8 cellular contexts compared by ENCODE assay signal in genomic region chr21:43585924-43586411, GRCh38.
DNase-seq lines count a peak whose midpoint lies in the region; ATAC-seq and TF ChIP-seq lines count a peak whose summit lies in the region.

No MANE protein-coding gene starts in this region.

- no peak for ATAC-seq in GM18868 (IDR thresholded peaks at IDR 0.05; ENCODE audit: unreplicated experiment)
- ATAC-seq in GM21786 (IDR thresholded peaks at IDR 0.05; ENCODE audit: unreplicated experiment): no peak
- ATAC-seq in HG02852 (IDR thresholded peaks at IDR 0.05; ENCODE audit: unreplicated experiment): no peak
- no peak for ATAC-seq in HG02870 (IDR thresholded peaks at IDR 0.05; ENCODE audit: unreplicated experiment)

- TF ChIP-seq CTCF in fibroblast of villous mesenchyme (IDR thresholded peaks at IDR 0.05; ENCODE audit: insufficient read depth, low read depth, low read length) (no peak), progenitor cell of endocrine pancreas (IDR thresholded peaks at IDR 0.05; ENCODE audit: unreplicated experiment) (no peak)

- DNase-seq in Daoy (ENCODE audit: low read depth): peak; percentile 98
- peak; percentile 98 for DNase-seq in RPMI7951 (ENCODE audit: low read depth)
- DNase-seq in fibroblast of villous mesenchyme (ENCODE audit: low read depth): peak; percentile 99
- no peak for DNase-seq in progenitor cell of endocrine pancreas (ENCODE audit: low spot score, unreplicated experiment)

- H3K36me3 Mint-ChIP-seq in progenitor cell of endocrine pancreas (ENCODE audit: insufficient read depth): no peaks in the 10 kb centered on the region

- H3K27me3 Mint-ChIP-seq in progenitor cell of endocrine pancreas: no peaks in the 10 kb centered on the region

- H3K27ac Mint-ChIP-seq in progenitor cell of endocrine pancreas: peak overlapping the region; percentile 90

- peak overlapping the region; percentile 7 for H3K4me3 Mint-ChIP-seq in progenitor cell of endocrine pancreas (ENCODE audit: low read depth)

- no peaks in the 10 kb centered on the region for H3K9me3 Mint-ChIP-seq in progenitor cell of endocrine pancreas (ENCODE audit: low read depth)

- peaks cover 36% of the 10 kb centered on the region for H3K4me1 Mint-ChIP-seq in progenitor cell of endocrine pancreas (ENCODE audit: low read depth)

- no peak overlapping the region for H3K4me3 ChIP-seq in fibroblast of villous mesenchyme (ENCODE audit: low read depth, low read length)
